ENCODE assay signal across 1 cellular context in the genomic region with DNA sequence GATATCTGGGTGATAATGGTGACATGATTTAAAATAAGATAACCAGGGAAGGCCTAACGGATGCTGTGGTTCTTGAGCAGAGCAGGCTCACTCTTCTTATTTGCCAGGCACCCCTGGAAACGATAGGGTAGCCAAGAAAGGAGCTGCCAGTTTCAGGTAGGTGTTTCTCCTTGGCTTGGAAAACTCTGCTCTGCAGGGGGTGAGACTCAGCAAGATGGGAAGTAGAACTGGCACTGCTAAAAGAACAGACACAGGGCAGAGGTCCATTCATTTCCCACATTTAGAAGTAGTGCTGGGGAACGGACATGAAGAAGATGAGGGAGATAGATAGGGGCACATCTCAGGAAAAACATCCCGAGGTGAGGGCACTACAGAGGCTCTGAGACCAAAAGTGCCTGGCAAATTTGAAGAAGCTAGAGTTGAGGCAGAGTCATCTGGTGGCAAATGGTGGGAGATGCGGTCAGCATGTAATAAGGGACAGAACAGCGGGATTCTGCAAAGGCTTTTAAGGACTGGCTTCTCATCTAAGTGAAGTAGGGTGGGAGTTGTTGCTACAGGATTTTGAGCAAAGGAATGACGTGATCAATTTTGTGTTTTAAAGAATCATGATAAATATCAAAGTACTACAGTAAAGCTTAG.
TF ChIP-seq lines count a peak whose summit lies in the region.

No MANE protein-coding gene starts in this region.

TF ChIP-seq in H1, 55 proteins besides CTCF, POLR2A, EP300 and RAD21:
- TF ChIP-seq CTBP2 (IDR thresholded peaks at IDR 0.05; ENCODE audit: borderline replicate concordance, insufficient read depth, insufficient read length, low read length) (no peak), SRF (IDR thresholded peaks at IDR 0.05; ENCODE audit: low read depth, low read length) (no peak), KDM4A (IDR thresholded peaks at IDR 0.05; ENCODE audit: low read depth, low read length, severe bottlenecking) (no peak), SP4 (IDR thresholded peaks at IDR 0.05; ENCODE audit: low read length) (no peak), PHF8 (conservative IDR thresholded peaks at IDR 0.05; ENCODE audit: low read depth, low read length) (no peak), SP2 (IDR thresholded peaks at IDR 0.05; ENCODE audit: low read length) (no peak), BRCA1 (IDR thresholded peaks at IDR 0.05; ENCODE audit: low read depth, low read length) (no peak), TEAD4 (IDR thresholded peaks at IDR 0.05; ENCODE audit: low read depth, low read length) (no peak)
